In genomic region chr3:159914421-159914820, GRCh38 we compare ENCODE assay signal across 25 cellular contexts.
"Had no signal": no experiment of that assay in that cellular context is flagged by ENCODE, and none has a peak within 500 bp of the region (broad histone marks: within the 10 kb centered on the region; RNA-seq: fewer than 3 reads in every experiment).

No MANE protein-coding gene starts in this region.

- FAIRE-seq: endothelial cell of umbilical vein had no signal

- H3K27ac ChIP-seq: esophagus squamous epithelium, lower lobe of right lung, right atrium auricular region, skin epidermis, tibial nerve, uterus had no signal

- H3K4me3 Mint-ChIP-seq: activated CD4-positive, alpha-beta T cell treated with anti-CD3 and anti-CD28 coated beads, Interleukin-2, amount 10 ng/mL, durations not matched to agents 24 days and 14 days; activated CD8-positive, alpha-beta T cell treated with anti-CD3 and anti-CD28 coated beads, Interleukin-2, amount 10 ng/mL, durations not matched to agents 7 days and 5 days; activated naive CD4-positive, alpha-beta T cell treated with anti-CD3 and anti-CD28 coated beads for 36 hours; activated T-cell treated with anti-CD3 and anti-CD28 coated beads, Interleukin-2, amount 50 U/mL, for 24 hours; stimulated activated naive CD8-positive, alpha-beta T cell treated with anti-CD3 and anti-CD28 coated beads, Interleukin-15, Interleukin-2, amounts not matched to agents 100 ng/mL and 50 ng/mL, for 24 hours had no signal

- H3K27ac Mint-ChIP-seq: activated CD4-positive, alpha-beta T cell treated with anti-CD3 and anti-CD28 coated beads, Interleukin-2, amount 10 ng/mL, durations not matched to agents 24 days and 14 days; activated CD8-positive, alpha-beta T cell treated with anti-CD3 and anti-CD28 coated beads, Interleukin-2, amount 10 ng/mL, durations not matched to agents 7 days and 5 days; activated naive CD4-positive, alpha-beta T cell treated with anti-CD3 and anti-CD28 coated beads for 36 hours; activated T-cell treated with anti-CD3 and anti-CD28 coated beads, Interleukin-2, amount 50 U/mL, for 24 hours; activated T-helper 2 cell treated with anti-CD3 and anti-CD28 coated beads, Interferon-gamma antibody, Interleukin-2, Interleukin-4, amounts not matched to agents 10 μg/mL and 5 μg/mL and 100 μg/mL, durations not matched to agents 14 hours and 24 hours and 36 hours; stimulated activated naive CD8-positive, alpha-beta T cell treated with anti-CD3 and anti-CD28 coated beads, Interleukin-15, Interleukin-2, amounts not matched to agents 100 ng/mL and 50 ng/mL, for 24 hours had no signal

- H3K27me3 ChIP-seq: esophagus squamous epithelium, right atrium auricular region, tibial nerve, uterus had no signal

- H3K4me1 ChIP-seq: uterus had no signal

- DNase-seq: activated CD4-positive, alpha-beta T cell treated with anti-CD3 and anti-CD28 coated beads, Interleukin-2, amount 10 ng/mL, durations not matched to agents 24 days and 14 days; activated CD8-positive, alpha-beta T cell treated with anti-CD3 and anti-CD28 coated beads, Interleukin-2, amount 10 ng/mL, durations not matched to agents 7 days and 5 days; activated naive CD4-positive, alpha-beta T cell treated with anti-CD3 and anti-CD28 coated beads for 36 hours; activated T-cell treated with anti-CD3 and anti-CD28 coated beads, Interleukin-2, amount 50 U/mL, for 24 hours; anterior cingulate cortex; dermis blood vessel endothelial cell; effector memory CD4-positive, alpha-beta T cell; esophagus squamous epithelium; foreskin fibroblast; hippocampal formation; islet precursor cell; lower lobe of right lung; midbrain; occipital lobe; stimulated activated CD4-positive, alpha-beta T cell treated with anti-CD3 and anti-CD28 coated beads, Interleukin-15, amount 100 ng/mL, for 24 hours; stimulated activated CD4-positive, alpha-beta T cell treated with anti-CD3 and anti-CD28 coated beads, Interleukin-2, amount 100 ng/mL, for 48 hours; T1000; uterus had no signal

- H3K27me3 Mint-ChIP-seq: progenitor cell of endocrine pancreas; stimulated activated naive CD8-positive, alpha-beta T cell treated with anti-CD3 and anti-CD28 coated beads, Interleukin-15, Interleukin-2, amounts not matched to agents 100 ng/mL and 50 ng/mL, for 24 hours had no signal

- H3K36me3 ChIP-seq: esophagus squamous epithelium, lower lobe of right lung, right atrium auricular region, tibial nerve, uterus had no signal

- H3K9me3 ChIP-seq: esophagus squamous epithelium, lower lobe of right lung, right atrium auricular region, tibial nerve, uterus had no signal

- ATAC-seq: activated CD8-positive, alpha-beta T cell treated with anti-CD3 and anti-CD28 coated beads, Interleukin-2, amount 10 ng/mL, durations not matched to agents 7 days and 5 days; lower lobe of right lung had no signal

- H3K9me3 Mint-ChIP-seq: activated naive CD4-positive, alpha-beta T cell treated with anti-CD3 and anti-CD28 coated beads for 36 hours; activated T-cell treated with anti-CD3 and anti-CD28 coated beads, Interleukin-2, amount 50 U/mL, for 24 hours; activated T-helper 2 cell treated with anti-CD3 and anti-CD28 coated beads, Interferon-gamma antibody, Interleukin-2, Interleukin-4, amounts not matched to agents 10 μg/mL and 5 μg/mL and 100 μg/mL, durations not matched to agents 14 hours and 24 hours and 36 hours; stimulated activated naive CD8-positive, alpha-beta T cell treated with anti-CD3 and anti-CD28 coated beads, Interleukin-15, Interleukin-2, amounts not matched to agents 100 ng/mL and 50 ng/mL, for 24 hours had no signal

- H3K4me3 ChIP-seq: esophagus squamous epithelium, lower lobe of right lung, right atrium auricular region, skin epidermis, tibial nerve, uterus had no signal
